6 cellular contexts compared by ENCODE assay signal in genomic region chr6:161749576-161749975, GRCh38.
"Had no signal": no experiment of that assay in that cellular context is flagged by ENCODE, and none has a peak within 500 bp of the region (broad histone marks: within the 10 kb centered on the region; RNA-seq: fewer than 3 reads in every experiment).

No MANE protein-coding gene starts in this region.

- H3K4me3 Mint-ChIP-seq: IgD-negative memory B cell had no signal

- H3K27ac Mint-ChIP-seq: IgD-negative memory B cell had no signal

- H3K4me1 Mint-ChIP-seq: IgD-negative memory B cell had no signal

- H3K4me2 ChIP-seq: KMS-11 had no signal

- H3K4me3 ChIP-seq: GM23248 had no signal

- H2AFZ ChIP-seq: GM23248 had no signal

- H3K27ac ChIP-seq: GM23248, HL-60, KMS-11 had no signal

- H3K9ac ChIP-seq: GM23248, KMS-11 had no signal

- DNase-seq: GM23248, GOT3, HCEC 1CT had no signal

- H3K36me3 Mint-ChIP-seq: IgD-negative memory B cell had no signal

- H3K27me3 Mint-ChIP-seq: IgD-negative memory B cell had no signal
